In genomic region chr11:120182790-120183491, GRCh38 we compare ENCODE assay signal across 8 cellular contexts. TPM values are rescaled to one million over a fixed set of nuclear protein-coding genes. Genes with fewer than 3 reads are reported as not detected.
DNase-seq lines count a peak whose midpoint lies in the region; ATAC-seq and TF ChIP-seq lines count a peak whose summit lies in the region.

No MANE protein-coding gene starts in this region.

- no peak overlapping the region for H3K4me3 Mint-ChIP-seq in activated naive CD4-positive, alpha-beta T cell treated with anti-CD3 and anti-CD28 coated beads, Interleukin-2, amount 50 U/mL, for 24 hours

- H3K9me3 Mint-ChIP-seq in activated naive CD4-positive, alpha-beta T cell treated with anti-CD3 and anti-CD28 coated beads, Interleukin-2, amount 50 U/mL, for 24 hours, result no peaks in the 10 kb centered on the region

- no peaks in the 10 kb centered on the region for H3K36me3 ChIP-seq in upper lobe of right lung

- peak overlapping the region; percentile 38 for H3K27ac Mint-ChIP-seq in activated naive CD4-positive, alpha-beta T cell treated with anti-CD3 and anti-CD28 coated beads, Interleukin-2, amount 50 U/mL, for 24 hours

- no peaks in the 10 kb centered on the region for H3K27me3 Mint-ChIP-seq in activated naive CD4-positive, alpha-beta T cell treated with anti-CD3 and anti-CD28 coated beads, Interleukin-2, amount 50 U/mL, for 24 hours

- no peaks in the 10 kb centered on the region for H3K9me3 ChIP-seq in upper lobe of right lung

- intact Hi-C loops in upper lobe of right lung (cut with DNase I), result no loop called here

- H3K27me3 ChIP-seq in upper lobe of right lung, result no peaks in the 10 kb centered on the region

- ATAC-seq in upper lobe of right lung (peak; percentile 64), GM19035 (IDR thresholded peaks at IDR 0.05; ENCODE audit: unreplicated experiment) (no peak), HG03135 (IDR thresholded peaks at IDR 0.05; ENCODE audit: unreplicated experiment) (no peak)

- no peaks in the 10 kb centered on the region for H3K36me3 Mint-ChIP-seq in activated naive CD4-positive, alpha-beta T cell treated with anti-CD3 and anti-CD28 coated beads, Interleukin-2, amount 50 U/mL, for 24 hours

- DNase-seq in activated naive CD4-positive, alpha-beta T cell treated with Interleukin-2 at 50 U/mL for 16 hours, result no peak
- DNase-seq in islet precursor cell (peak; percentile 84), upper lobe of right lung (peak; percentile 52)
- DNase-seq in activated effector memory CD4-positive, alpha-beta T cell treated with anti-CD3 and anti-CD28 coated beads, Interleukin-2, amount 50 U/mL, for 16 hours, result no peak

- 0 out of 2 replicates have a peak, but pooled peaks have one; percentile 25 for TF ChIP-seq CTCF in VCaP (conservative IDR thresholded peaks at IDR 0.05)
- TF ChIP-seq CTCF in upper lobe of right lung (IDR thresholded peaks at IDR 0.05), result peak; percentile 27

- peaks cover 7% of the 10 kb centered on the region for H3K4me1 Mint-ChIP-seq in activated naive CD4-positive, alpha-beta T cell treated with anti-CD3 and anti-CD28 coated beads, Interleukin-2, amount 50 U/mL, for 24 hours

- peaks cover 7% of the 10 kb centered on the region for H3K4me1 ChIP-seq in upper lobe of right lung

- H3K4me3 ChIP-seq in upper lobe of right lung, result no peak overlapping the region

- H3K27ac ChIP-seq in VCaP (no peak overlapping the region), upper lobe of right lung (no peak overlapping the region)

RNA-seq across cellular contexts. Expression of gene OAF, which starts 27.9 kb away (rescaled TPM):
- 19.8 TPM for total RNA-seq in upper lobe of right lung

RNA-seq across cellular contexts. Expression of gene TRIM29, which starts 45.0 kb away (rescaled TPM):
- 3.4 TPM for total RNA-seq in upper lobe of right lung

RNA-seq across cellular contexts. Expression of gene POU2F3, which starts 57.0 kb away (rescaled TPM):
- total RNA-seq in upper lobe of right lung, result 3.0 TPM

Comparison
In these comparisons a context has a peak if more than half of its experiments do, and no peak if none do; other contexts are left out.
1. DNase-seq: peak in islet precursor cell (single experiment) and upper lobe of right lung (single experiment); none in activated naive CD4-positive, alpha-beta T cell treated with Interleukin-2 at 50 U/mL for 16 hours (single experiment) and activated effector memory CD4-positive, alpha-beta T cell treated with anti-CD3 and anti-CD28 coated beads, Interleukin-2, amount 50 U/mL, for 16 hours (single experiment).